ENCODE assay signal across 1 cellular context in the genomic region with DNA sequence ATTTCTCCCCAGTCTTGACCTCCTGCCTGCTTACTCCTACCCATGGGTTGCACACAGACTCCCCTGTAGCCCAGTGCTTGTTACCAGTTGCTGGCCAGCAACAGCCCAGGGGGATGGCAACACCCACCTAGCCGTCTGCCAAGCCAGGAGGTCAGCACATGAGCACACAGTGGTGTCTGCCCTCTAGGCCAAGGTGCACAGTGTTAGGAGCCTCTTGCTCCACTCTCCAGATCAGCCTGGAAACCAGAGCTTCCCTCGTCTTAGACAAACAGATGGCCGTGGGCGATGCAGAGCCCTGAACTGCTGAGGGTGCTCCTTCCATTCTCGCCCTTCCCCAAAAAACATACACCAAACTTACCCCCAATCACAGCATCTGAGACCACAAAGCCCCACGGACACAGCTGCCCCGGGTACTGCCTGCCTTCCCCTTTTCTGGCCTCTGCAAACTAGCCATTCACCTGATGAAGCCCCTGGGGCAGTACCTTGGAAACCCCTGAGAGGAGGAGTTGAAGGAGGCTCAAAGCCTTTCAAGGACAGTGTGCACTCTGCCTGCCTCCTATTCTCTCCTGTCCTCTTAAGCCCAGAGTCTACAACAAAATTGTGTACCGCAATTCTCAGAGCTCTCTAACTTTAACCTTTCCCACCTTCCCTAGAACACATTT.
TF ChIP-seq lines count a peak whose summit lies in the region.

No MANE protein-coding gene starts in this region.

TF ChIP-seq in HepG2, 621 proteins besides CTCF, POLR2A, EP300 and RAD21 (continued from another document and continues in another):
- TF ChIP-seq, protein P1, sequence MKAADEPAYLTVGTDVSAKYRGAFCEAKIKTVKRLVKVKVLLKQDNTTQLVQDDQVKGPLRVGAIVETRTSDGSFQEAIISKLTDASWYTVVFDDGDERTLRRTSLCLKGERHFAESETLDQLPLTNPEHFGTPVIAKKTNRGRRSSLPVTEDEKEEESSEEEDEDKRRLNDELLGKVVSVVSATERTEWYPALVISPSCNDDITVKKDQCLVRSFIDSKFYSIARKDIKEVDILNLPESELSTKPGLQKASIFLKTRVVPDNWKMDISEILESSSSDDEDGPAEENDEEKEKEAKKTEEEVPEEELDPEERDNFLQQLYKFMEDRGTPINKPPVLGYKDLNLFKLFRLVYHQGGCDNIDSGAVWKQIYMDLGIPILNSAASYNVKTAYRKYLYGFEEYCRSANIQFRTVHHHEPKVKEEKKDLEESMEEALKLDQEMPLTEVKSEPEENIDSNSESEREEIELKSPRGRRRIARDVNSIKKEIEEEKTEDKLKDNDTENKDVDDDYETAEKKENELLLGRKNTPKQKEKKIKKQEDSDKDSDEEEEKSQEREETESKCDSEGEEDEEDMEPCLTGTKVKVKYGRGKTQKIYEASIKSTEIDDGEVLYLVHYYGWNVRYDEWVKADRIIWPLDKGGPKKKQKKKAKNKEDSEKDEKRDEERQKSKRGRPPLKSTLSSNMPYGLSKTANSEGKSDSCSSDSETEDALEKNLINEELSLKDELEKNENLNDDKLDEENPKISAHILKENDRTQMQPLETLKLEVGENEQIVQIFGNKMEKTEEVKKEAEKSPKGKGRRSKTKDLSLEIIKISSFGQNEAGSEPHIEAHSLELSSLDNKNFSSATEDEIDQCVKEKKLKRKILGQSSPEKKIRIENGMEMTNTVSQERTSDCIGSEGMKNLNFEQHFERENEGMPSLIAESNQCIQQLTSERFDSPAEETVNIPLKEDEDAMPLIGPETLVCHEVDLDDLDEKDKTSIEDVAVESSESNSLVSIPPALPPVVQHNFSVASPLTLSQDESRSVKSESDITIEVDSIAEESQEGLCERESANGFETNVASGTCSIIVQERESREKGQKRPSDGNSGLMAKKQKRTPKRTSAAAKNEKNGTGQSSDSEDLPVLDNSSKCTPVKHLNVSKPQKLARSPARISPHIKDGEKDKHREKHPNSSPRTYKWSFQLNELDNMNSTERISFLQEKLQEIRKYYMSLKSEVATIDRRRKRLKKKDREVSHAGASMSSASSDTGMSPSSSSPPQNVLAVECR (CRISPR knock-in tag; IDR thresholded peaks at IDR 0.05; ENCODE audit: borderline replicate concordance): peak; percentile 68; the same call in 1 of the 2 replicates
- TF ChIP-seq HOMEZ (CRISPR knock-in tag; IDR thresholded peaks at IDR 0.05; ENCODE audit: low read depth): no peak
- TF ChIP-seq SRF (IDR thresholded peaks at IDR 0.05; ENCODE audit: low read depth, low read length): no peak
- TF ChIP-seq ZMYM4 (CRISPR knock-in tag; IDR thresholded peaks at IDR 0.05): no peak
- peak; percentile 55; the same call in 1 of the 3 replicates for TF ChIP-seq MXI1 (IDR thresholded peaks at IDR 0.05; ENCODE audit: borderline replicate concordance, low read depth, low read length)
- TF ChIP-seq, protein P2, sequence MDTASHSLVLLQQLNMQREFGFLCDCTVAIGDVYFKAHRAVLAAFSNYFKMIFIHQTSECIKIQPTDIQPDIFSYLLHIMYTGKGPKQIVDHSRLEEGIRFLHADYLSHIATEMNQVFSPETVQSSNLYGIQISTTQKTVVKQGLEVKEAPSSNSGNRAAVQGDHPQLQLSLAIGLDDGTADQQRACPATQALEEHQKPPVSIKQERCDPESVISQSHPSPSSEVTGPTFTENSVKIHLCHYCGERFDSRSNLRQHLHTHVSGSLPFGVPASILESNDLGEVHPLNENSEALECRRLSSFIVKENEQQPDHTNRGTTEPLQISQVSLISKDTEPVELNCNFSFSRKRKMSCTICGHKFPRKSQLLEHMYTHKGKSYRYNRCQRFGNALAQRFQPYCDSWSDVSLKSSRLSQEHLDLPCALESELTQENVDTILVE (CRISPR knock-in tag; IDR thresholded peaks at IDR 0.05): no peak
- no peak for TF ChIP-seq JARID2 (CRISPR knock-in tag; IDR thresholded peaks at IDR 0.05; ENCODE audit: insufficient replicate concordance)
- TF ChIP-seq ZNF432 (CRISPR knock-in tag; IDR thresholded peaks at IDR 0.05; ENCODE audit: borderline replicate concordance): no peak
- no peak for TF ChIP-seq SP2 (CRISPR knock-in tag; IDR thresholded peaks at IDR 0.05)
- no peak for TF ChIP-seq SMARCC2 (IDR thresholded peaks at IDR 0.05)
- TF ChIP-seq HOXA3 (CRISPR knock-in tag; IDR thresholded peaks at IDR 0.05): peak; percentile 59; the same call in 1 of the 2 replicates
- no peak for TF ChIP-seq ZNF790 (CRISPR knock-in tag; IDR thresholded peaks at IDR 0.05; ENCODE audit: borderline replicate concordance)
- TF ChIP-seq ZMYM2 (CRISPR knock-in tag; IDR thresholded peaks at IDR 0.05): no peak
- peak; percentile 67 for TF ChIP-seq RARA (CRISPR knock-in tag; IDR thresholded peaks at IDR 0.05)
- peak; percentile 33; the same call in 1 of the 2 replicates for TF ChIP-seq ZNF768 (CRISPR knock-in tag; IDR thresholded peaks at IDR 0.05)
- no peak for TF ChIP-seq FOXP4 (CRISPR knock-in tag; IDR thresholded peaks at IDR 0.05)
- TF ChIP-seq, protein P3, sequence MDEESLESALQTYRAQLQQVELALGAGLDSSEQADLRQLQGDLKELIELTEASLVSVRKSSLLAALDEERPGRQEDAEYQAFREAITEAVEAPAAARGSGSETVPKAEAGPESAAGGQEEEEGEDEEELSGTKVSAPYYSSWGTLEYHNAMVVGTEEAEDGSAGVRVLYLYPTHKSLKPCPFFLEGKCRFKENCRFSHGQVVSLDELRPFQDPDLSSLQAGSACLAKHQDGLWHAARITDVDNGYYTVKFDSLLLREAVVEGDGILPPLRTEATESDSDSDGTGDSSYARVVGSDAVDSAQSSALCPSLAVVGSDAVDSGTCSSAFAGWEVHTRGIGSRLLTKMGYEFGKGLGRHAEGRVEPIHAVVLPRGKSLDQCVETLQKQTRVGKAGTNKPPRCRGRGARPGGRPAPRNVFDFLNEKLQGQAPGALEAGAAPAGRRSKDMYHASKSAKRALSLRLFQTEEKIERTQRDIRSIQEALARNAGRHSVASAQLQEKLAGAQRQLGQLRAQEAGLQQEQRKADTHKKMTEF (CRISPR knock-in tag; IDR thresholded peaks at IDR 0.05): no peak
- TF ChIP-seq HOXA7 (CRISPR knock-in tag; IDR thresholded peaks at IDR 0.05): no peak
- no peak for TF ChIP-seq ZNF333 (CRISPR knock-in tag; IDR thresholded peaks at IDR 0.05; ENCODE audit: borderline replicate concordance)
- no peak for TF ChIP-seq ZNF30 (CRISPR knock-in tag; IDR thresholded peaks at IDR 0.05)
- no peak for TF ChIP-seq ZNF124 (CRISPR knock-in tag; IDR thresholded peaks at IDR 0.05)
- TF ChIP-seq THRA (CRISPR knock-in tag; IDR thresholded peaks at IDR 0.05; ENCODE audit: borderline replicate concordance): 0 out of 2 replicates have a peak, but pooled peaks have one; percentile 19
- no peak for TF ChIP-seq TOPORS (CRISPR knock-in tag; IDR thresholded peaks at IDR 0.05)
- no peak for TF ChIP-seq KMT2A (CRISPR knock-in tag; IDR thresholded peaks at IDR 0.05)
- TF ChIP-seq KAT7 (CRISPR knock-in tag; IDR thresholded peaks at IDR 0.05; ENCODE audit: borderline replicate concordance): no peak
- TF ChIP-seq USF2 (IDR thresholded peaks at IDR 0.05; ENCODE audit: low read depth, low read length): no peak
- no peak for TF ChIP-seq USF2 (CRISPR knock-in tag; IDR thresholded peaks at IDR 0.05; ENCODE audit: borderline replicate concordance)
- TF ChIP-seq MZF1 (CRISPR knock-in tag; IDR thresholded peaks at IDR 0.05; ENCODE audit: borderline replicate concordance): no peak
- TF ChIP-seq CAMTA2 (CRISPR knock-in tag; IDR thresholded peaks at IDR 0.05; ENCODE audit: borderline replicate concordance): no peak
- no peak for TF ChIP-seq SNAI1 (CRISPR knock-in tag; IDR thresholded peaks at IDR 0.05; ENCODE audit: borderline replicate concordance)
- no peak for TF ChIP-seq CREB3 (CRISPR knock-in tag; IDR thresholded peaks at IDR 0.05)
- no peak for TF ChIP-seq HNRNPLL (IDR thresholded peaks at IDR 0.05; ENCODE audit: low read depth, low read length, poor library complexity, severe bottlenecking)
- TF ChIP-seq ZNF660 (CRISPR knock-in tag; IDR thresholded peaks at IDR 0.05; ENCODE audit: borderline replicate concordance, low read depth): no peak
- TF ChIP-seq ZNF414 (CRISPR knock-in tag; IDR thresholded peaks at IDR 0.05): peak; percentile 43; the same call in 1 of the 2 replicates
- TF ChIP-seq ONECUT2 (CRISPR knock-in tag; IDR thresholded peaks at IDR 0.05): no peak
- TF ChIP-seq ZNF710 (CRISPR knock-in tag; IDR thresholded peaks at IDR 0.05; ENCODE audit: borderline replicate concordance): no peak
- TF ChIP-seq ZNF816 (CRISPR knock-in tag; IDR thresholded peaks at IDR 0.05; ENCODE audit: borderline replicate concordance): no peak
- TF ChIP-seq ZNF724P (CRISPR knock-in tag; IDR thresholded peaks at IDR 0.05; ENCODE audit: borderline replicate concordance): no peak
- TF ChIP-seq ZNF558 (CRISPR knock-in tag; IDR thresholded peaks at IDR 0.05; ENCODE audit: borderline replicate concordance): no peak
- TF ChIP-seq ESRRA (CRISPR knock-in tag; IDR thresholded peaks at IDR 0.05; ENCODE audit: low read depth): no peak
